In the genomic region with DNA sequence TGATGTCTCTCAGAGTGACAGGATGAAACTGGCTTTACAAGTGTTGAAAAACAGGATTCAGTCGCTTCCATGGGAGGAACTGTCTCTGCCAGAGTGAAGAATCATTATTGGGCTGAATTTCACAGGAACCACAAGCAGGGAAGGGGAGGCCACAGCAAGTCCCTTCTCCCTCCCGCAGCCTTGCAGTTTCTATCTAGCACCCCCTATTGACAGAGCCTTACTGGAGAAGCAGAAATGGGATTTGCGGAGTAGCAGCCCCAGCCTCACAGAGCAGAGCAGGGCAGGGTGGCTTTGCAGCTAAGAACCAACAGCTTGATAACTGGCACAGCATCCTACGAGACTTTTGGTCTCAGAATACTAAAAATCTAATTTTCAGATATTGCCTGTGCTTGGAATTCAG, we compare ENCODE assay signal across 1 cellular context.
TF ChIP-seq lines count a peak whose summit lies in the region.

No MANE protein-coding gene starts in this region.

TF ChIP-seq in SK-N-SH, 30 proteins besides CTCF, POLR2A, EP300 and RAD21 (continued from another document):
- TF ChIP-seq, protein P1, sequence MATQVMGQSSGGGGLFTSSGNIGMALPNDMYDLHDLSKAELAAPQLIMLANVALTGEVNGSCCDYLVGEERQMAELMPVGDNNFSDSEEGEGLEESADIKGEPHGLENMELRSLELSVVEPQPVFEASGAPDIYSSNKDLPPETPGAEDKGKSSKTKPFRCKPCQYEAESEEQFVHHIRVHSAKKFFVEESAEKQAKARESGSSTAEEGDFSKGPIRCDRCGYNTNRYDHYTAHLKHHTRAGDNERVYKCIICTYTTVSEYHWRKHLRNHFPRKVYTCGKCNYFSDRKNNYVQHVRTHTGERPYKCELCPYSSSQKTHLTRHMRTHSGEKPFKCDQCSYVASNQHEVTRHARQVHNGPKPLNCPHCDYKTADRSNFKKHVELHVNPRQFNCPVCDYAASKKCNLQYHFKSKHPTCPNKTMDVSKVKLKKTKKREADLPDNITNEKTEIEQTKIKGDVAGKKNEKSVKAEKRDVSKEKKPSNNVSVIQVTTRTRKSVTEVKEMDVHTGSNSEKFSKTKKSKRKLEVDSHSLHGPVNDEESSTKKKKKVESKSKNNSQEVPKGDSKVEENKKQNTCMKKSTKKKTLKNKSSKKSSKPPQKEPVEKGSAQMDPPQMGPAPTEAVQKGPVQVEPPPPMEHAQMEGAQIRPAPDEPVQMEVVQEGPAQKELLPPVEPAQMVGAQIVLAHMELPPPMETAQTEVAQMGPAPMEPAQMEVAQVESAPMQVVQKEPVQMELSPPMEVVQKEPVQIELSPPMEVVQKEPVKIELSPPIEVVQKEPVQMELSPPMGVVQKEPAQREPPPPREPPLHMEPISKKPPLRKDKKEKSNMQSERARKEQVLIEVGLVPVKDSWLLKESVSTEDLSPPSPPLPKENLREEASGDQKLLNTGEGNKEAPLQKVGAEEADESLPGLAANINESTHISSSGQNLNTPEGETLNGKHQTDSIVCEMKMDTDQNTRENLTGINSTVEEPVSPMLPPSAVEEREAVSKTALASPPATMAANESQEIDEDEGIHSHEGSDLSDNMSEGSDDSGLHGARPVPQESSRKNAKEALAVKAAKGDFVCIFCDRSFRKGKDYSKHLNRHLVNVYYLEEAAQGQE (IDR thresholded peaks at IDR 0.05; ENCODE audit: low read depth, low read length), result no peak
- TF ChIP-seq ELF1 (IDR thresholded peaks at IDR 0.05), result no peak
- TF ChIP-seq NFIC (IDR thresholded peaks at IDR 0.05; ENCODE audit: borderline replicate concordance), result no peak
- no peak for TF ChIP-seq MAX (IDR thresholded peaks at IDR 0.05; ENCODE audit: low read depth)
- no peak for TF ChIP-seq YY1 (IDR thresholded peaks at IDR 0.05; ENCODE audit: low read depth)
- no peak for TF ChIP-seq EZH2phosphoT487 (IDR thresholded peaks at IDR 0.05; ENCODE audit: borderline replicate concordance, low read depth)
